Comparison of ENCODE assay signal across 8 cellular contexts in the genomic region with DNA sequence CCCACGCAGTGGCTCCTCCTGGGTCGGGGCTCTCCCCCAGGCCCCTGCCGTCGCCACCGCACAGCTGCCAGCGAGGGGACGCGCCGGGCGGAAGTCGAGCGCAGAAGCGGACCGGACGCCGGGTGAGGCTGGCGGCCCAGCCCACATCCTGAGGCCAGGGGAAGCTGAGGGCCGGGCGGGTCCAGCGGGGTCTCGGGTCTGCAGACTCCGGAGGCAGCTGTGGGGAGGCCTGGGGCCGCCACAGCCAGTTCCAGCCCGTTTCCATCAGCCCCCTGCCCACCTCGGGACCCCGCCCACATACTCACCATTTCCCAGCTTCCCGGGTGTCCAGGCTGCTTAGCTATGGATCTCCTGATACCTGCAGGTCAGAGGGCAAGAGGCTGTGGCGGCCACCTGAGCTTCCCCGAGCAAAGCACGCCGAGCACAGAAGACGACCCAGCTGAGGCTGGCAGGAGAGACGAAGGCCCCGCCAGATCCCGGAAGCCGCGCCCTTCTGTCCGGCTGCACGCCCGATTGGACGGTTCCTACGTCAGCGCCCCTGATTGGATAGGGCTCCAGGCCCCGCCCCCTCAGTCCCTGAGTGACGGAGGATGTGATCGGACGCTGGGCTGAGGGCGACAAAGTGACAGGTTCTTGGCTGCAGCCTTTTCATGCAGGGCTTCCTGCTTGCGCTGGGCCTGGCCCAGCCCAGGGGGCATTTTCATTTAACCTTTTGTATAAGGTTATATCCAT. TPM values are rescaled to one million over a fixed set of nuclear protein-coding genes. Genes with fewer than 3 reads are reported as not detected.
DNase-seq lines count a peak whose midpoint lies in the region; ATAC-seq and TF ChIP-seq lines count a peak whose summit lies in the region.

No MANE protein-coding gene starts in this region.

- peak; percentile 98 for ATAC-seq in GM23338
- ATAC-seq in naive thymus-derived CD8-positive, alpha-beta T cell = peak; percentile 97 to 98
- ATAC-seq in stimulated activated naive B cell treated with anti-CD40 and anti-IgM and Interleukin-4, amounts not matched to agents 10 μg/mL and 1 μg/mL and 100 μg/mL, for 72 hours (replicated peaks) = peak; percentile 98

- H3K27ac Mint-ChIP-seq in GM23338 = no peak overlapping the region
- peak overlapping the region; percentile 93 to 98 (median 96) for H3K27ac Mint-ChIP-seq in naive thymus-derived CD8-positive, alpha-beta T cell
- peak overlapping the region; percentile 98 for H3K27ac Mint-ChIP-seq in stimulated activated naive B cell treated with anti-CD40 and anti-IgM and Interleukin-4, amounts not matched to agents 10 μg/mL and 1 μg/mL and 100 μg/mL, for 72 hours

- peaks cover 5% of the 10 kb centered on the region; the same call in 2 of the 3 replicates for H3K36me3 Mint-ChIP-seq in GM23338 (ENCODE audit: low read depth)
- peaks cover 15 to 29% (median 29%) of the 10 kb centered on the region in 3 donors for H3K36me3 Mint-ChIP-seq in naive thymus-derived CD8-positive, alpha-beta T cell
- H3K36me3 Mint-ChIP-seq in stimulated activated naive B cell treated with anti-CD40 and anti-IgM and Interleukin-4, amounts not matched to agents 10 μg/mL and 1 μg/mL and 100 μg/mL, for 72 hours = peaks cover 23 to 29% of the 10 kb centered on the region in 2 donors

- no peaks in the 10 kb centered on the region for H3K27me3 ChIP-seq in GM23338 (ENCODE audit: insufficient read depth)

- peaks cover 23% of the 10 kb centered on the region for H3K4me1 ChIP-seq in GM23338 (ENCODE audit: insufficient read depth)

- no peaks in the 10 kb centered on the region for H3F3A ChIP-seq in GM23338 (replicated peaks; ENCODE audit: low read depth)

- TF ChIP-seq CTCF in GM23338 (conservative IDR thresholded peaks at IDR 0.05; ENCODE audit: low read depth in 2 of 2) (no peak), fibroblast of mammary gland (conservative IDR thresholded peaks at IDR 0.05; ENCODE audit: control insufficient read depth, insufficient read depth, low read depth, low read length) (no peak)

- DNase-seq in Daoy (ENCODE audit: low read depth) (peak; percentile 95), GM23338 (ENCODE audit: low spot score) (peak; percentile 99), Kasumi-1 (lab: John Stamatoyannopoulos, UW) (peak; percentile 96 to 98), RKO (ENCODE audit: low spot score) (peak; percentile 95), fibroblast of mammary gland (ENCODE audit: low read depth) (peak; percentile 84)
- DNase-seq in activated T-helper 1 cell treated with anti-CD3 and anti-CD28 coated beads, Interleukin-2, amount 50 U/mL, for 16 hours (ENCODE audit: low read depth in 1 of 2, low spot score in 1 of 2) = peak; percentile 88 to 89
- DNase-seq in naive thymus-derived CD8-positive, alpha-beta T cell = peak; percentile 86 to 96 (median 92)
- peak; percentile 95 for DNase-seq in stimulated activated naive B cell treated with anti-CD40 and anti-IgM and Interleukin-4, amounts not matched to agents 10 μg/mL and 1 μg/mL and 100 μg/mL, for 72 hours

- H3K4me2 ChIP-seq in GM23338 = peak overlapping the region; percentile 81

- peaks cover 22% of the 10 kb centered on the region for H3K4me1 Mint-ChIP-seq in GM23338
- H3K4me1 Mint-ChIP-seq in naive thymus-derived CD8-positive, alpha-beta T cell = peaks cover 25 to 70% (median 63%) of the 10 kb centered on the region in 4 donors
- H3K4me1 Mint-ChIP-seq in stimulated activated naive B cell treated with anti-CD40 and anti-IgM and Interleukin-4, amounts not matched to agents 10 μg/mL and 1 μg/mL and 100 μg/mL, for 72 hours = peaks cover 33 to 56% of the 10 kb centered on the region in 2 donors

- peaks cover 46% of the 10 kb centered on the region for H3K79me2 ChIP-seq in GM23338 (replicated peaks; ENCODE audit: insufficient read depth)

- peaks cover 26% of the 10 kb centered on the region for H4K20me1 ChIP-seq in GM23338 (replicated peaks; ENCODE audit: insufficient read depth)

- H2AFZ ChIP-seq in GM23338 = peak overlapping the region; percentile 21; the same call in 1 of the 2 replicates

- H3K27ac ChIP-seq in GM23338 (ENCODE audit: low read depth) = peak overlapping the region; percentile 32; the same call in 1 of the 2 replicates

- POLR2A ChIA-PET in naive thymus-derived CD8-positive, alpha-beta T cell (lab: Charles Lee) = interaction anchor here (0.7 to 1.5 kb wide), 13 partner anchors 17 to 279 kb away, joined by 3 to 9 read pairs (median 6); a partner anchor contains a TSS

- H3K4me3 ChIP-seq in GM23338 = peak overlapping the region; percentile 68
- peak overlapping the region; percentile 90 for H3K4me3 ChIP-seq in fibroblast of mammary gland (ENCODE audit: control insufficient read depth, low read depth, low read length)

- peaks cover 3% of the 10 kb centered on the region for H3K27me3 Mint-ChIP-seq in GM23338 (ENCODE audit: insufficient read depth, low read depth, poor library complexity)
- H3K27me3 Mint-ChIP-seq in naive thymus-derived CD8-positive, alpha-beta T cell = no peaks in the 10 kb centered on the region
- H3K27me3 Mint-ChIP-seq in stimulated activated naive B cell treated with anti-CD40 and anti-IgM and Interleukin-4, amounts not matched to agents 10 μg/mL and 1 μg/mL and 100 μg/mL, for 72 hours = no peaks in the 10 kb centered on the region

- H3K9me2 ChIP-seq in GM23338 (ENCODE audit: insufficient read depth) = no peaks in the 10 kb centered on the region

- H3K36me3 ChIP-seq in GM23338 (ENCODE audit: insufficient read depth) = no peaks in the 10 kb centered on the region

- no peaks in the 10 kb centered on the region for H3K9me3 Mint-ChIP-seq in GM23338
- H3K9me3 Mint-ChIP-seq in naive thymus-derived CD8-positive, alpha-beta T cell = peaks cover 0 to 17% (median 4%) of the 10 kb centered on the region in 9 donors
- H3K9me3 Mint-ChIP-seq in stimulated activated naive B cell treated with anti-CD40 and anti-IgM and Interleukin-4, amounts not matched to agents 10 μg/mL and 1 μg/mL and 100 μg/mL, for 72 hours = no peaks in the 10 kb centered on the region

- H3K4me3 Mint-ChIP-seq in GM23338 = peak overlapping the region; percentile 91
- peak overlapping the region; percentile 91 to 97 (median 94) for H3K4me3 Mint-ChIP-seq in naive thymus-derived CD8-positive, alpha-beta T cell
- peak overlapping the region; percentile 95 to 98 for H3K4me3 Mint-ChIP-seq in stimulated activated naive B cell treated with anti-CD40 and anti-IgM and Interleukin-4, amounts not matched to agents 10 μg/mL and 1 μg/mL and 100 μg/mL, for 72 hours

TF ChIP-seq in GM23338, 12 proteins besides CTCF, POLR2A, EP300 and RAD21:
- TF ChIP-seq CREB1 (CRISPR knock-in tag; IDR thresholded peaks at IDR 0.05; ENCODE audit: low read depth) (peak; percentile 79), POLR2AphosphoS5 (IDR thresholded peaks at IDR 0.05; ENCODE audit: low read depth) (peak; percentile 95), EZH2 (IDR thresholded peaks at IDR 0.05; ENCODE audit: low read depth, unreplicated experiment) (no peak)
- TF ChIP-seq, protein P1, sequence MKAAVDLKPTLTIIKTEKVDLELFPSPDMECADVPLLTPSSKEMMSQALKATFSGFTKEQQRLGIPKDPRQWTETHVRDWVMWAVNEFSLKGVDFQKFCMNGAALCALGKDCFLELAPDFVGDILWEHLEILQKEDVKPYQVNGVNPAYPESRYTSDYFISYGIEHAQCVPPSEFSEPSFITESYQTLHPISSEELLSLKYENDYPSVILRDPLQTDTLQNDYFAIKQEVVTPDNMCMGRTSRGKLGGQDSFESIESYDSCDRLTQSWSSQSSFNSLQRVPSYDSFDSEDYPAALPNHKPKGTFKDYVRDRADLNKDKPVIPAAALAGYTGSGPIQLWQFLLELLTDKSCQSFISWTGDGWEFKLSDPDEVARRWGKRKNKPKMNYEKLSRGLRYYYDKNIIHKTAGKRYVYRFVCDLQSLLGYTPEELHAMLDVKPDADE (IDR thresholded peaks at IDR 0.05) = no peak

RNA-seq across cellular contexts. Expression of a gene that starts 38.7 kb away (rescaled TPM):
- total RNA-seq in Daoy (2014; rRNA removed; shearing (Covaris generic)) = 41.3 and 49.0 TPM in 2 replicates
- 43.9 and 45.7 TPM in 2 replicates for total RNA-seq in GM23338 (2014; rRNA removed; shearing (Covaris generic))
- polyA plus RNA-seq in GM23338 (2016; fragmentation: Nextera tagmentation; extraction: Ambion mirVana) = 18.4 and 23.2 TPM in 2 replicates
- 10 to 100 TPM; 28.1 to 30.8 TPM for total RNA-seq in naive thymus-derived CD8-positive, alpha-beta T cell
- polyA plus RNA-seq in naive thymus-derived CD8-positive, alpha-beta T cell = 1 to 10 TPM; 3.7 to 6.5 (median 6.1) TPM

RNA-seq across cellular contexts. Expression of a gene that starts 45.3 kb away (rescaled TPM):
- not detected in 2 replicates for total RNA-seq in Daoy (2014; rRNA removed; shearing (Covaris generic))
- not detected in 2 replicates for total RNA-seq in GM23338 (2014; rRNA removed; shearing (Covaris generic))
- polyA plus RNA-seq in GM23338 (2016; fragmentation: Nextera tagmentation; extraction: Ambion mirVana) = not detected in 2 replicates
- not detected for total RNA-seq in naive thymus-derived CD8-positive, alpha-beta T cell
- not detected for polyA plus RNA-seq in naive thymus-derived CD8-positive, alpha-beta T cell

Comparison
In these comparisons a context has a peak if more than half of its experiments do, and no peak if none do; other contexts are left out.
1. Peak in every context shown above with its lines: DNase-seq, ATAC-seq, H3K4me3 ChIP-seq and H3K27ac ChIP-seq.